In the genomic region with DNA sequence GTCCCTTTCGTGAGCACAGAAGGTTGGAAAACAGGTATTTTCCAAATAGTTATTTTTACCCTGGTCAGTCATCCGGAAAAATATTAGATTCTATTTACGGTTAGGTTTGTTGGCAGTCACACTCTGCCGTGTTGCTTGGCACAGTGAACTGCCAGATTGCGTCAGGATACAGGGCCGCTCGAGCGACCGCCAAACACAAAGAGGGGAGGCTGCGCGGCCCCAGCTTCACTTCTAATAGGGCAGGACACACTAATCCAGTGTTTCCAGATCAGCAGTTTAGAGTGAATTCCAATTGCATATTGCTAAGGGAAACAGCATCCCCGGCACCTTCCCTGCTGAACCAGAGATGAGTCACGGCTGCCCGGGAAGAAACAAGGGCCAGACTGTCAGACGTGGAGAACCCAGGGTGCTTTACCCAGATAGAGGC, we compare ENCODE assay signal across 10 cellular contexts. TPM values are rescaled to one million over a fixed set of nuclear protein-coding genes. Genes with fewer than 3 reads are reported as not detected.
DNase-seq lines count a peak whose midpoint lies in the region; ATAC-seq, FAIRE-seq and TF ChIP-seq lines count a peak whose summit lies in the region.
"Had no signal": no experiment of that assay in that cellular context is flagged by ENCODE, and none has a peak within 500 bp of the region (broad histone marks: within the 10 kb centered on the region; RNA-seq: fewer than 3 reads in every experiment).

No MANE protein-coding gene starts in this region.

- H3K4me3 ChIP-seq in epithelial cell of esophagus (ENCODE audit: low read length) (no peak overlapping the region), prostate gland (no peak overlapping the region), MM.1S (ENCODE audit: low read length) (no peak overlapping the region)

- H3K27me3 ChIP-seq in prostate gland (replicated peaks; ENCODE audit: insufficient read depth), result no peaks in the 10 kb centered on the region
- no peaks in the 10 kb centered on the region for H3K27me3 ChIP-seq in MM.1S (replicated peaks; ENCODE audit: insufficient read depth, low read length)

- no peaks in the 10 kb centered on the region for H3K36me3 Mint-ChIP-seq in activated naive CD8-positive, alpha-beta T cell treated with anti-CD3 and anti-CD28 coated beads for 36 hours

- H3K9me3 ChIP-seq in prostate gland, result no peaks in the 10 kb centered on the region
- no peaks in the 10 kb centered on the region for H3K9me3 ChIP-seq in MM.1S (replicated peaks; ENCODE audit: insufficient read depth, low read length)

- no peaks in the 10 kb centered on the region for H3K9me2 ChIP-seq in MM.1S (replicated peaks; ENCODE audit: insufficient read depth, low read length)

- TF ChIP-seq CTCF in epithelial cell of esophagus (IDR thresholded peaks at IDR 0.05; ENCODE audit: insufficient read depth, low read depth, low read length, missing control alignments), result no peak
- TF ChIP-seq CTCF in prostate gland (IDR thresholded peaks at IDR 0.05), result no peak
- no peak for TF ChIP-seq CTCF in MM.1S (IDR thresholded peaks at IDR 0.05; ENCODE audit: low read length)

- H3K4me2 ChIP-seq in MM.1S (ENCODE audit: low read depth, low read length), result no peak overlapping the region

- TF ChIP-seq POLR2A in prostate gland (IDR thresholded peaks at IDR 0.05), result no peak

- no peaks in the 10 kb centered on the region for H3F3A ChIP-seq in MM.1S (ENCODE audit: insufficient read depth, low read length)

- intact Hi-C loops in prostate gland (cut with DNase I), result no loop called here

- 50% methylated on average over 15 of the region's 15 CpGs for WGBS in prostate gland

- ATAC-seq in GM18868 (IDR thresholded peaks at IDR 0.05; ENCODE audit: unreplicated experiment), result no peak
- ATAC-seq in GM21576 (IDR thresholded peaks at IDR 0.05; ENCODE audit: unreplicated experiment), result no peak

- H3K27me3 Mint-ChIP-seq in activated naive CD8-positive, alpha-beta T cell treated with anti-CD3 and anti-CD28 coated beads for 36 hours, result no peaks in the 10 kb centered on the region

- no peaks in the 10 kb centered on the region for H4K20me1 ChIP-seq in MM.1S (ENCODE audit: insufficient read depth, low read length)

- no peak overlapping the region for H2AFZ ChIP-seq in MM.1S (ENCODE audit: low read length)

- DNase-seq in EL (peak; percentile 90), RCC 7860 (ENCODE audit: low spot score) (peak; percentile 99), epithelial cell of esophagus (ENCODE audit: low read depth) (peak; percentile 87), prostate gland (ENCODE audit: low spot score) (peak; percentile 32), MM.1S (no peak)
- no peak for DNase-seq in activated naive CD8-positive, alpha-beta T cell treated with anti-CD3 and anti-CD28 coated beads for 36 hours
- DNase-seq: activated naive CD4-positive, alpha-beta T cell treated with anti-CD3 and anti-CD28 coated beads for 36 hours; NCI-H187 treated with DMSO at 0.1 percent for 48 hours had no signal

- H3K79me2 ChIP-seq in MM.1S (ENCODE audit: low read length), result no peaks in the 10 kb centered on the region

- H3K4me1 ChIP-seq in prostate gland (replicated peaks) (no peaks in the 10 kb centered on the region), MM.1S (ENCODE audit: low read length) (no peaks in the 10 kb centered on the region)

- H3K9me3 Mint-ChIP-seq in activated naive CD8-positive, alpha-beta T cell treated with anti-CD3 and anti-CD28 coated beads for 36 hours, result peaks cover 2% of the 10 kb centered on the region
- H3K9me3 Mint-ChIP-seq: activated naive CD4-positive, alpha-beta T cell treated with anti-CD3 and anti-CD28 coated beads for 36 hours had no signal

- no peak overlapping the region for H3K4me3 Mint-ChIP-seq in activated naive CD8-positive, alpha-beta T cell treated with anti-CD3 and anti-CD28 coated beads for 36 hours
- H3K4me3 Mint-ChIP-seq: activated naive CD4-positive, alpha-beta T cell treated with anti-CD3 and anti-CD28 coated beads for 36 hours had no signal

- peaks cover 9% of the 10 kb centered on the region for H3K4me1 Mint-ChIP-seq in activated naive CD8-positive, alpha-beta T cell treated with anti-CD3 and anti-CD28 coated beads for 36 hours

- H3K27ac ChIP-seq in prostate gland (peak overlapping the region; percentile 44 to 47), MM.1S (ENCODE audit: low read length) (no peak overlapping the region)

- FAIRE-seq in RCC 7860 (lab: Jason Lieb, UNC), result peak; percentile 96

- no peak overlapping the region for H3K9ac ChIP-seq in MM.1S (ENCODE audit: low read length)

- H3K27ac Mint-ChIP-seq in activated naive CD8-positive, alpha-beta T cell treated with anti-CD3 and anti-CD28 coated beads for 36 hours, result no peak overlapping the region
- H3K27ac Mint-ChIP-seq: activated naive CD4-positive, alpha-beta T cell treated with anti-CD3 and anti-CD28 coated beads for 36 hours had no signal

- no peaks in the 10 kb centered on the region for H3K36me3 ChIP-seq in prostate gland
- no peaks in the 10 kb centered on the region for H3K36me3 ChIP-seq in MM.1S (replicated peaks; ENCODE audit: insufficient read depth, low read length)

RNA-seq across cellular contexts. Expression of gene UMODL1, which starts 22.9 kb away (rescaled TPM):
- total RNA-seq in prostate gland, result under 1 TPM; 0.14 to 0.57 TPM
- total RNA-seq in activated naive CD8-positive, alpha-beta T cell treated with anti-CD3 and anti-CD28 coated beads for 36 hours, result not detected
- total RNA-seq: activated naive CD4-positive, alpha-beta T cell treated with anti-CD3 and anti-CD28 coated beads for 36 hours had no signal

Comparison
In these comparisons a context has a peak if more than half of its experiments do, and no peak if none do; other contexts are left out.
1. DNase-seq: peak in EL (single experiment), RCC 7860 (single experiment), epithelial cell of esophagus (single experiment) and prostate gland (single experiment); none in MM.1S (single experiment) and activated naive CD8-positive, alpha-beta T cell treated with anti-CD3 and anti-CD28 coated beads for 36 hours (single experiment).